Comparison of ENCODE assay signal across 1 cellular context in genomic region chr11:69409812-69410645, GRCh38.
TF ChIP-seq lines count a peak whose summit lies in the region.

No MANE protein-coding gene starts in this region.

TF ChIP-seq in K562, 482 proteins besides CTCF, POLR2A, EP300 and RAD21 (continued from another document):
- TF ChIP-seq MGA (IDR thresholded peaks at IDR 0.05) (peak; percentile 24; the same call in 1 of the 2 replicates), ETS1 (conservative IDR thresholded peaks at IDR 0.05; ENCODE audit: control insufficient read depth, low read depth, low read length) (0 out of 2 replicates have a peak, but pooled peaks have one; percentile 50), SIRT6 (IDR thresholded peaks at IDR 0.05; ENCODE audit: low read depth, low read length) (no peak), TCF3 (CRISPR knock-in tag; IDR thresholded peaks at IDR 0.05) (peak; percentile 86), CTBP1 (IDR thresholded peaks at IDR 0.05; ENCODE audit: borderline replicate concordance) (peak; percentile 79), SMAD3 (CRISPR knock-in tag; conservative IDR thresholded peaks at IDR 0.05) (no peak), MYC (IDR thresholded peaks at IDR 0.05; ENCODE audit: low read depth, low read length) (peak; percentile 10; the same call in 1 of the 2 replicates), MYC (CRISPR knock-in tag; IDR thresholded peaks at IDR 0.05; ENCODE audit: borderline replicate concordance, low read depth) (no peak), ARNT (IDR thresholded peaks at IDR 0.05) (0 out of 4 replicates have a peak, but pooled peaks have one; percentile 45 to 46), ZBTB5 (IDR thresholded peaks at IDR 0.05) (no peak), NFRKB (IDR thresholded peaks at IDR 0.05; ENCODE audit: low read depth) (peak; percentile 70), ZFPM2 (CRISPR knock-in tag; IDR thresholded peaks at IDR 0.05) (no peak), SAFB2 (IDR thresholded peaks at IDR 0.05; ENCODE audit: borderline replicate concordance, low read depth, low read length, severe bottlenecking) (no peak), RBBP5 (IDR thresholded peaks at IDR 0.05; ENCODE audit: borderline replicate concordance, insufficient read depth, low read length, poor library complexity, severe bottlenecking) (no peak), POLR2B (IDR thresholded peaks at IDR 0.05; ENCODE audit: low read depth, partially characterized antibody) (peak; percentile 34), ETV1 (tag; conservative IDR thresholded peaks at IDR 0.05; ENCODE audit: low read depth) (peak; percentile 84), CREM (IDR thresholded peaks at IDR 0.05; ENCODE audit: low read depth) (peak; percentile 73), PKNOX1 (IDR thresholded peaks at IDR 0.05) (peak; percentile 10; the same call in 1 of the 2 replicates), MAZ (CRISPR knock-in tag; conservative IDR thresholded peaks at IDR 0.05 in 1 of 2, IDR thresholded peaks at IDR 0.05 in 1 of 2) (peak; percentile 41 to 62; a peak in 1 of 4 replicates), ZEB2 (IDR thresholded peaks at IDR 0.05) (peak; percentile 74), ARID4B (CRISPR knock-in tag; IDR thresholded peaks at IDR 0.05) (peak; percentile 36; the same call in 1 of the 2 replicates), MTA1 (IDR thresholded peaks at IDR 0.05; ENCODE audit: borderline replicate concordance) (peak; percentile 59; the same call in 1 of the 2 replicates), SUPT5H (IDR thresholded peaks at IDR 0.05) (peak; percentile 41; the same call in 1 of the 2 replicates), HES1 (IDR thresholded peaks at IDR 0.05; ENCODE audit: low read depth) (peak; percentile 82), KLF10 (CRISPR knock-in tag; IDR thresholded peaks at IDR 0.05) (no peak), POLR2AphosphoS5 (IDR thresholded peaks at IDR 0.05; ENCODE audit: control insufficient read depth, insufficient read depth, low read depth, low read length) (peak; percentile 60), EP400 (IDR thresholded peaks at IDR 0.05) (peak; percentile 50; the same call in 1 of the 2 replicates), NR3C1 (CRISPR knock-in tag; IDR thresholded peaks at IDR 0.05) (no peak), ETV5 (CRISPR knock-in tag; IDR thresholded peaks at IDR 0.05; ENCODE audit: low read depth) (peak; percentile 95)
TF ChIP-seq in K562: peak in this region for 89.
